21 cellular contexts compared by ENCODE assay signal in the genomic region with DNA sequence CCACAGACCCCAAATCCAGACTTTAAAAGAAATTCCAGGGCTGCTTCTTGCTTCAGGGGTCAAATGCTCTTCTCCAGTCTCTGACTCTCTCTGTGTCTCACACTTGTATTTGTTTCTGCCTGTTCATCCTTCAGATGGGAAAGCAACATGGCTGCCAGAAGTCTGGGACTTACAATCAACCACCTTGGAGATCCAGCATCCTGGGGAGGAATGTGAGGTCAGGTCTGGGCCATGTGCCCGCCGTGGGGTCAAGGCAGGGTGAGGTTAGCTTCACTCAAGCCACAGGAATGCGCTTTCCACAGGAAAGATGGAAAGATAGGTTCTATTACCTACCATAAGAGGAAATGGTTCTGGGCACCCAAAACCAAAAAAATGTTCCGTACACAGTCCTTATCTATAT. TPM values are rescaled to one million over a fixed set of nuclear protein-coding genes. Genes with fewer than 3 reads are reported as not detected.
DNase-seq lines count a peak whose midpoint lies in the region; ATAC-seq and TF ChIP-seq lines count a peak whose summit lies in the region.
"Had no signal": no experiment of that assay in that cellular context is flagged by ENCODE, and none has a peak within 500 bp of the region (broad histone marks: within the 10 kb centered on the region; RNA-seq: fewer than 3 reads in every experiment).

No MANE protein-coding gene starts in this region.

- POLR2A ChIA-PET in PC-9 (lab: Charles Lee; ENCODE audit: unreplicated experiment) = no interaction called here
- POLR2A ChIA-PET in MCF 10A (lab: Yijun Ruan, JAX) = no interaction called here
- POLR2A ChIA-PET in activated CD4-positive, alpha-beta T cell treated with anti-CD3 and anti-CD28 coated beads for 36 hours (lab: Charles Lee) = no interaction called here

- peaks cover 50% of the 10 kb centered on the region for H3K27me3 Mint-ChIP-seq in MCF 10A (ENCODE audit: insufficient read depth, unreplicated experiment)
- peaks cover 3% of the 10 kb centered on the region for H3K27me3 Mint-ChIP-seq in activated CD4-positive, alpha-beta T cell treated with anti-CD3 and anti-CD28 coated beads for 36 hours

- H4K20me1 ChIP-seq in PC-9 (ENCODE audit: insufficient read depth) = no peaks in the 10 kb centered on the region

- CTCF ChIA-PET in PC-9 (lab: Charles Lee) (no interaction called here), MCF 10A (lab: Yijun Ruan, JAX) (interaction anchor here (1.8 to 7.6 kb wide), 3 partner anchors 128 to 589 kb away, joined by 4 to 121 read pairs (median 96); no protein-coding TSS in a partner anchor)
- CTCF ChIA-PET in activated CD4-positive, alpha-beta T cell treated with anti-CD3 and anti-CD28 coated beads for 36 hours (lab: Charles Lee) = interaction anchor here (0.8 to 1.8 kb wide), 3 partner anchors 11 to 305 kb away, joined by 3 to 19 read pairs (median 3); no protein-coding TSS in a partner anchor

- no peak overlapping the region for H2AFZ ChIP-seq in PC-9

- intact Hi-C loops in PC-9 (cut with micrococcal nuclease; ENCODE audit: unreplicated experiment) = no loop called here
- intact Hi-C loops in MCF 10A (cut with micrococcal nuclease) = no loop called here
- intact Hi-C loops in activated CD4-positive, alpha-beta T cell treated with anti-CD3 and anti-CD28 coated beads for 36 hours (cut with DNase I, micrococcal nuclease) = no loop called here

- H3K4me3 Mint-ChIP-seq in MCF 10A (ENCODE audit: unreplicated experiment) = no peak overlapping the region
- no peak overlapping the region for H3K4me3 Mint-ChIP-seq in activated CD4-positive, alpha-beta T cell treated with anti-CD3 and anti-CD28 coated beads for 36 hours
- H3K4me3 Mint-ChIP-seq: B cell had no signal

- H3K79me2 ChIP-seq in PC-9 (ENCODE audit: low read depth) = no peaks in the 10 kb centered on the region

- no peaks in the 10 kb centered on the region for H3F3A ChIP-seq in PC-9 (ENCODE audit: insufficient read depth, low read depth)

- DNase-seq in G401 (ENCODE audit: low spot score) = peak; percentile 35
- DNase-seq in PC-9 = peak; percentile 13 to 60
- peak; percentile 34 for DNase-seq in MCF 10A (ENCODE audit: unreplicated experiment)
- DNase-seq in retinal pigment epithelial cell (ENCODE audit: low read depth) = peak; percentile 69
- no peak for DNase-seq in activated CD4-positive, alpha-beta T cell treated with anti-CD3 and anti-CD28 coated beads for 36 hours
- no peak for DNase-seq in KG1 (lab: John Stamatoyannopoulos, UW)
- DNase-seq in activated CD4-positive, alpha-beta T cell treated with anti-CD3 and anti-CD28 coated beads for 1 hour = no peak
- DNase-seq in OCI-M2 (lab: John Stamatoyannopoulos, UW; ENCODE audit: unreplicated experiment) = no peak
- DNase-seq: activated gamma-delta T cell; amygdala; left ventricle myocardium superior; NCI-H187 treated with DMSO at 0.1 percent for 48 hours; NCI-H446 treated with DMSO at 0.1 percent for 48 hours; sigmoid colon; stimulated activated CD4-positive, alpha-beta T cell treated with anti-CD3 and anti-CD28 coated beads, Interleukin-2, amount 100 ng/mL, for 48 hours had no signal

- H3K4me3 ChIP-seq in PC-9 (no peak overlapping the region), retinal pigment epithelial cell (ENCODE audit: low read length) (no peak overlapping the region)
- H3K4me3 ChIP-seq: coronary artery, HAP-1, sigmoid colon, suprapubic skin had no signal

- TF ChIP-seq CTCF in PC-9 (conservative IDR thresholded peaks at IDR 0.05) (no peak), MCF 10A (IDR thresholded peaks at IDR 0.05; ENCODE audit: unreplicated experiment) (no peak), retinal pigment epithelial cell (conservative IDR thresholded peaks at IDR 0.05; ENCODE audit: low read depth, low read length) (no peak)

- no peaks in the 10 kb centered on the region for H3K36me3 ChIP-seq in PC-9 (ENCODE audit: low read depth)
- H3K36me3 ChIP-seq: HAP-1, sigmoid colon, suprapubic skin had no signal

- H3K4me1 Mint-ChIP-seq in MCF 10A (ENCODE audit: insufficient read depth, unreplicated experiment) = peaks cover 9% of the 10 kb centered on the region
- peaks cover 29% of the 10 kb centered on the region for H3K4me1 Mint-ChIP-seq in activated CD4-positive, alpha-beta T cell treated with anti-CD3 and anti-CD28 coated beads for 36 hours

- H3K36me3 Mint-ChIP-seq in MCF 10A (ENCODE audit: insufficient read depth, unreplicated experiment) = no peaks in the 10 kb centered on the region
- no peaks in the 10 kb centered on the region for H3K36me3 Mint-ChIP-seq in activated CD4-positive, alpha-beta T cell treated with anti-CD3 and anti-CD28 coated beads for 36 hours (ENCODE audit: low read depth)

- H3K9me2 ChIP-seq in PC-9 (ENCODE audit: insufficient read depth) = no peaks in the 10 kb centered on the region

- H3K27ac Mint-ChIP-seq in MCF 10A (ENCODE audit: low read depth, unreplicated experiment) = no peak overlapping the region
- H3K27ac Mint-ChIP-seq in activated CD4-positive, alpha-beta T cell treated with anti-CD3 and anti-CD28 coated beads for 36 hours = no peak overlapping the region
- H3K27ac Mint-ChIP-seq: B cell had no signal

- H3K27ac ChIP-seq in PC-9 = no peak overlapping the region
- H3K27ac ChIP-seq: coronary artery, suprapubic skin had no signal

- no peaks in the 10 kb centered on the region for H3K9me3 Mint-ChIP-seq in MCF 10A (ENCODE audit: unreplicated experiment)
- H3K9me3 Mint-ChIP-seq in activated CD4-positive, alpha-beta T cell treated with anti-CD3 and anti-CD28 coated beads for 36 hours (ENCODE audit: low read depth) = no peaks in the 10 kb centered on the region

- no peak for ATAC-seq in activated CD4-positive, alpha-beta T cell treated with anti-CD3 and anti-CD28 coated beads for 36 hours
- ATAC-seq: left ventricle myocardium superior had no signal

- H3K4me2 ChIP-seq in PC-9 = no peak overlapping the region

- no peaks in the 10 kb centered on the region for H3K9me3 ChIP-seq in PC-9 (ENCODE audit: insufficient read depth, low read depth)
- H3K9me3 ChIP-seq: HAP-1, sigmoid colon, suprapubic skin had no signal

- H3K27me3 ChIP-seq in PC-9 (ENCODE audit: insufficient read depth, low read depth) = peaks cover 53% of the 10 kb centered on the region
- H3K27me3 ChIP-seq: sigmoid colon, suprapubic skin had no signal

- in situ Hi-C loops in G401 (cut with HindIII; ENCODE audit: low sequenced_read_pairs) = no loop called here

- BruUV-seq in PC-9 (replicated peaks; lab: Mats Ljungman, UMichigan) = no TSS peak
- no TSS peak for BruUV-seq in MCF 10A (replicated peaks; lab: Mats Ljungman, UMichigan)

- H3K4me1 ChIP-seq in PC-9 (replicated peaks; ENCODE audit: insufficient read depth) = peaks cover 9% of the 10 kb centered on the region; the same call in 1 of the 2 replicates

RNA-seq across cellular contexts. Expression of gene NPVF, which starts 34.3 kb away (rescaled TPM):
- total RNA-seq in G401 (2014; rRNA removed; shearing (Covaris generic)) = not detected in 2 replicates
- total RNA-seq in PC-9 (2021) (not detected in 2 replicates), MCF 10A (2022) (not detected in 2 replicates)
- not detected for total RNA-seq in activated CD4-positive, alpha-beta T cell treated with anti-CD3 and anti-CD28 coated beads for 36 hours
- total RNA-seq: B cell, frontal cortex, left ventricle myocardium superior, osteoblast, sigmoid colon, suprapubic skin had no signal

Comparison
In these comparisons a context has a peak if more than half of its experiments do, and no peak if none do; other contexts are left out.
1. DNase-seq: peak in G401 (single experiment), PC-9 (2 of 2), MCF 10A (single experiment) and retinal pigment epithelial cell (single experiment); none in activated CD4-positive, alpha-beta T cell treated with anti-CD3 and anti-CD28 coated beads for 36 hours (single experiment), KG1 (single experiment), activated CD4-positive, alpha-beta T cell treated with anti-CD3 and anti-CD28 coated beads for 1 hour (single experiment) and OCI-M2 (single experiment).